ENCODE assay signal across 9 cellular contexts in the genomic region with DNA sequence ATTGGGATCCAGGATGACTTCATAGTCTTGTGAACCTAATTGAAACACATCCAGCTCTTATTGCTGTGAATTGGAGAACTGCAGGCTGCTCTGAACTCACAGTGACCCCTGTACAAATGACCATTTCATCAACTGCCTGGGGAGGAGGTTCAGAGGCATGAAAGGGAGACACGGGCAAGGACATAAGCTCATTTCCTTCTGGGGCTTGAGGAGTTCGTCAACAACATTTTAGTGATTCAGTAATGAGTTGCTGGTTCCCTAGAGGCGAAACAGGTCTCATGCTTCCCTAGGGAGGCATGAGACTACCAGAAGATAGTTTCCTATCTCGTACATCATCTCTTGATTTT.
DNase-seq lines count a peak whose midpoint lies in the region; ATAC-seq, FAIRE-seq and TF ChIP-seq lines count a peak whose summit lies in the region.
"Had no signal": no experiment of that assay in that cellular context is flagged by ENCODE, and none has a peak within 500 bp of the region (broad histone marks: within the 10 kb centered on the region; RNA-seq: fewer than 3 reads in every experiment).

No MANE protein-coding gene starts in this region.

- peak; percentile 24 for DNase-seq in NCI-H2196 (lab: John Stamatoyannopoulos, UW; ENCODE audit: unreplicated experiment)
- no peak for DNase-seq in NCI-H2196 treated with DMSO at 0.1 percent for 48 hours (lab: John Stamatoyannopoulos, UW; ENCODE audit: unreplicated experiment)
- DNase-seq in ascending aorta (ENCODE audit: low spot score in 2 of 2) = no peak
- DNase-seq in keratinocyte (ENCODE audit: low read depth, low spot score) = no peak
- no peak for DNase-seq in suprapubic skin (ENCODE audit: low spot score in 2 of 2)
- no peak for DNase-seq in midbrain (lab: John Stamatoyannopoulos, UW)
- DNase-seq: 8988T had no signal

- TF ChIP-seq POLR2A in suprapubic skin (IDR thresholded peaks at IDR 0.05) = no peak

- no peaks in the 10 kb centered on the region for H3K27me3 ChIP-seq in ascending aorta
- no peaks in the 10 kb centered on the region for H3K27me3 ChIP-seq in keratinocyte (ENCODE audit: control insufficient read depth, extremely low read depth, insufficient read depth, low read length)
- H3K27me3 ChIP-seq in suprapubic skin = no peaks in the 10 kb centered on the region

- H3K4me1 ChIP-seq in ascending aorta = peaks cover 4 to 8% of the 10 kb centered on the region in 2 donors
- no peaks in the 10 kb centered on the region for H3K4me1 ChIP-seq in keratinocyte (ENCODE audit: control insufficient read depth, extremely low read depth, insufficient read depth, low read length)
- peaks cover 34% of the 10 kb centered on the region for H3K4me1 ChIP-seq in suprapubic skin

- H3K36me3 ChIP-seq in ascending aorta (no peaks in the 10 kb centered on the region), keratinocyte (ENCODE audit: control insufficient read depth in 2 of 2, extremely low read depth in 1 of 2, insufficient read depth in 2 of 2, low read length in 2 of 2) (no peaks in the 10 kb centered on the region), suprapubic skin (no peaks in the 10 kb centered on the region)

- FAIRE-seq in keratinocyte (lab: Jason Lieb, UNC) = peak; percentile 34

- no peaks in the 10 kb centered on the region for H4K20me1 ChIP-seq in keratinocyte (ENCODE audit: control insufficient read depth, extremely low read depth, insufficient read depth, low read length)

- no peak overlapping the region for H2AFZ ChIP-seq in keratinocyte (ENCODE audit: control insufficient read depth, low read length)

- intact Hi-C loops in ascending aorta (cut with DNase I) = no loop called here

- 50% methylated on average over 4 of the region's 4 CpGs for WGBS in suprapubic skin

- H3K4me3 ChIP-seq in ascending aorta (no peak overlapping the region), keratinocyte (ENCODE audit: control insufficient read depth in 2 of 3, extremely low read depth in 1 of 3, insufficient read depth in 2 of 3, low read depth in 1 of 3, low read length in 3 of 3) (no peak overlapping the region), suprapubic skin (no peak overlapping the region)

- TF ChIP-seq EP300 in suprapubic skin (IDR thresholded peaks at IDR 0.05) = no peak

- H3K9me3 ChIP-seq in ascending aorta (no peaks in the 10 kb centered on the region), keratinocyte (ENCODE audit: control insufficient read depth, low read depth, low read length) (no peaks in the 10 kb centered on the region), suprapubic skin (no peaks in the 10 kb centered on the region)

- ATAC-seq in GM19397 (IDR thresholded peaks at IDR 0.05; ENCODE audit: unreplicated experiment) (no peak), GM21367 (IDR thresholded peaks at IDR 0.05; ENCODE audit: unreplicated experiment) (no peak)

- no peak overlapping the region for H3K4me2 ChIP-seq in keratinocyte (ENCODE audit: control insufficient read depth, extremely low read depth, insufficient read depth, low read depth, low read length)

- H3K27ac ChIP-seq in ascending aorta (peak overlapping the region; percentile 53 to 65), keratinocyte (ENCODE audit: control insufficient read depth, insufficient read depth, low read length) (no peak overlapping the region), suprapubic skin (peak overlapping the region; percentile 77)

- no peak for TF ChIP-seq CTCF in ascending aorta (IDR thresholded peaks at IDR 0.05)
- TF ChIP-seq CTCF in keratinocyte (optimal IDR thresholded peaks at IDR 0.05 in 1 of 3, IDR thresholded peaks at IDR 0.05 in 1 of 3, conservative IDR thresholded peaks at IDR 0.05 in 1 of 3; ENCODE audit: extremely low read depth in 1 of 3, insufficient read depth in 2 of 3, low read length in 3 of 3) = no peak
- TF ChIP-seq CTCF in suprapubic skin (IDR thresholded peaks at IDR 0.05) = no peak

- no peaks in the 10 kb centered on the region for H3K9me1 ChIP-seq in keratinocyte (ENCODE audit: control insufficient read depth, extremely low read depth, insufficient read depth, low read length)

- dilution Hi-C loops in keratinocyte (cut with MboI; ENCODE audit: extremely low pct_ligation_motif_present, low sequenced_read_pairs) = no loop called here

- H3K79me2 ChIP-seq in keratinocyte (ENCODE audit: control insufficient read depth, insufficient read depth, low read length) = no peaks in the 10 kb centered on the region

- H3K9ac ChIP-seq in keratinocyte (ENCODE audit: control insufficient read depth, extremely low read depth, insufficient read depth, low read length) = no peak overlapping the region
